In the genomic region with DNA sequence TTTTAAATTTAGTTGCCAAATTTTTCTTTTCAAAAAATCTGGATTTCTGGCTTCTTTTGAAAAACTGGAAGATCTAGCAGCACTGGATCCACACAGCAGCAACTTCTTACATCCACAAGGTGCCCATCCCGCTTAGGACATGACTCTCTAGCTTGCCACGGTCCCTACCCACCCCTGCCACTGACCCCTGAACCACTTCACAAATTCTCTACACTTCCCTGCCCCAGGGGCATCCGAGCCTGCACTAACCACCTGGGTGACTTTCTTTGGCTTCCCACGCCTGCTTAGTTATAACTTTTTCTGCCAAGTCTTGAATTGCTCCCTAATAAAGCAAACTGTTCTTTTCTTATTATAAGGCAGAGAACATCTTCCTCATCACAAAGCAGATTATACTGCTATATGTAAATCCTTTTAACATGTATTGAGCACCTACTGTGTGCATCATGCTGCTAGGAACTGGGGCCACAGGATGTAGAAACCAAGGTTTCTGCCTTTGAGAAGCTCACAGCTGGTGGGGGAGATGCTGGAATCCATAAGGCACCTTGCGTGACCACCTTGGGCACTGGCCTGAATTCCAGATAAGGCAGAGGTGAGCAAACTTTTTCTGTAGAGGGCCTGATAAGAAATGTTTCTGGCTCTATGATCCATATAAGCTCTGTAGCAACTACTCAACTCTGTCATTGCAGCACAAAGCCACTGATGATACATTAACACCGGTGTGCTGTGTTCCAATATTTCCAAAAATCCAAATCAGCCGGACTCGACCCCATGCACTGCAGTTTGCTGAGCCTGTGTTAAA, we compare ENCODE assay signal across 18 cellular contexts. TPM values are rescaled to one million over a fixed set of nuclear protein-coding genes. Genes with fewer than 3 reads are reported as not detected.
DNase-seq lines count a peak whose midpoint lies in the region; FAIRE-seq and TF ChIP-seq lines count a peak whose summit lies in the region.
"Had no signal": no experiment of that assay in that cellular context is flagged by ENCODE, and none has a peak within 500 bp of the region (broad histone marks: within the 10 kb centered on the region; RNA-seq: fewer than 3 reads in every experiment).

No MANE protein-coding gene starts in this region.

- intact Hi-C loops in MCF 10A (cut with micrococcal nuclease), result no loop called here
- intact Hi-C loops in mammary epithelial cell (cut with micrococcal nuclease), result no loop called here
- intact Hi-C loops in breast epithelium (cut with DNase I; ENCODE audit: low total_unique reads), result loop anchor here (10.0 kb wide), 1 partner anchor 185 kb away; no protein-coding TSS in a partner anchor

- H3K9me3 ChIP-seq in mammary epithelial cell (replicated peaks; ENCODE audit: insufficient read depth, low read length) (no peaks in the 10 kb centered on the region), breast epithelium (no peaks in the 10 kb centered on the region), neutrophil (no peaks in the 10 kb centered on the region)
- H3K9me3 ChIP-seq: heart left ventricle, lower lobe of right lung had no signal

- in situ Hi-C loops in mammary epithelial cell (cut with MboI; ENCODE audit: low sequenced_read_pairs in 2 of 2), result loop anchor here in 1 of 2 donors (25.0 kb wide), 1 partner anchor 168 kb away; no protein-coding TSS in a partner anchor

- peaks cover 7% of the 10 kb centered on the region for H3K4me1 Mint-ChIP-seq in MCF 10A (ENCODE audit: insufficient read depth, unreplicated experiment)
- H3K4me1 Mint-ChIP-seq: stimulated activated naive B cell treated with anti-CD40 and anti-IgM and Interleukin-4, amounts not matched to agents 10 μg/mL and 1 μg/mL and 100 μg/mL, for 72 hours had no signal

- peak overlapping the region; percentile 39 for H3K27ac Mint-ChIP-seq in MCF 10A (ENCODE audit: low read depth, unreplicated experiment)
- H3K27ac Mint-ChIP-seq: activated T-helper 1 cell treated with anti-CD3 and anti-CD28 coated beads, Interleukin-12 subunit alpha, Interleukin-12 subunit beta, Interleukin-2, Interleukin-4 antibody, amounts not matched to agents 30 ng/mL and 10 ng/mL and 1 ng/mL, durations not matched to agents 14 hours and 24 hours and 36 hours; stimulated activated naive B cell treated with anti-CD40 and anti-IgM and Interleukin-4, amounts not matched to agents 10 μg/mL and 1 μg/mL and 100 μg/mL, for 72 hours had no signal

- H3K9me3 Mint-ChIP-seq in MCF 10A (ENCODE audit: unreplicated experiment), result no peaks in the 10 kb centered on the region
- H3K9me3 Mint-ChIP-seq: activated T-helper 1 cell treated with anti-CD3 and anti-CD28 coated beads, Interleukin-12 subunit alpha, Interleukin-12 subunit beta, Interleukin-2, Interleukin-4 antibody, amounts not matched to agents 30 ng/mL and 10 ng/mL and 1 ng/mL, durations not matched to agents 14 hours and 24 hours and 36 hours had no signal

- peak; percentile 66 for FAIRE-seq in urothelium cell line (lab: Jason Lieb, UNC)

- no peak overlapping the region for H3K4me3 ChIP-seq in mammary epithelial cell (replicated peaks in 1 of 3; ENCODE audit: insufficient read depth in 1 of 3, low read depth in 2 of 3, low read length in 3 of 3)
- no peak overlapping the region for H3K4me3 ChIP-seq in breast epithelium
- H3K4me3 ChIP-seq in neutrophil (ENCODE audit: low read depth in 1 of 2, low read length in 1 of 2), result no peak overlapping the region
- H3K4me3 ChIP-seq: heart left ventricle, lower lobe of right lung had no signal

- H3K4me1 ChIP-seq in mammary epithelial cell (ENCODE audit: insufficient read depth, low read length) (peaks cover 22% of the 10 kb centered on the region), breast epithelium (peaks cover 2 to 17% of the 10 kb centered on the region in 2 donors), neutrophil (ENCODE audit: control insufficient read depth in 1 of 2, insufficient read depth in 1 of 2, low read depth in 1 of 2, low read length in 1 of 2) (peaks cover 36 to 50% of the 10 kb centered on the region in 2 experiments)

- H3K4me3 Mint-ChIP-seq in MCF 10A (ENCODE audit: unreplicated experiment), result no peak overlapping the region
- H3K4me3 Mint-ChIP-seq: activated T-helper 1 cell treated with anti-CD3 and anti-CD28 coated beads, Interleukin-12 subunit alpha, Interleukin-12 subunit beta, Interleukin-2, Interleukin-4 antibody, amounts not matched to agents 30 ng/mL and 10 ng/mL and 1 ng/mL, durations not matched to agents 14 hours and 24 hours and 36 hours; stimulated activated naive B cell treated with anti-CD40 and anti-IgM and Interleukin-4, amounts not matched to agents 10 μg/mL and 1 μg/mL and 100 μg/mL, for 72 hours had no signal

- H2AFZ ChIP-seq in mammary epithelial cell (ENCODE audit: low read depth, low read length), result no peak overlapping the region

- no peak for TF ChIP-seq POLR2A in breast epithelium (IDR thresholded peaks at IDR 0.05)

- POLR2A ChIA-PET in MCF 10A (lab: Yijun Ruan, JAX), result no interaction called here

- WGBS in mammary epithelial cell (ENCODE audit: low coverage, missing lambda C conversion rate), result 70% methylated on average over 8 of the region's 8 CpGs

- H3K27me3 Mint-ChIP-seq in MCF 10A (ENCODE audit: insufficient read depth, unreplicated experiment), result no peaks in the 10 kb centered on the region

- DNase-seq in MCF 10A (ENCODE audit: unreplicated experiment) (no peak), mammary epithelial cell (no peak), breast epithelium (ENCODE audit: low spot score in 2 of 2) (no peak), urothelium cell line (ENCODE audit: low spot score) (no peak), LoVo (ENCODE audit: low spot score) (no peak), OCI-M2 (lab: John Stamatoyannopoulos, UW; ENCODE audit: unreplicated experiment) (no peak)
- DNase-seq in activated CD8-positive, alpha-beta memory T cell treated with anti-CD3 and anti-CD28 coated beads for 24 hours, result no peak
- DNase-seq: ACHN; dermis blood vessel endothelial cell; EL; heart left ventricle; lower lobe of right lung; NCI-H1436 treated with DMSO at 0.1 percent for 48 hours; NCI-H226; stimulated activated CD4-positive, alpha-beta T cell treated with anti-CD3 and anti-CD28 coated beads, Interleukin-15, amount 100 ng/mL, for 24 hours; stimulated activated naive B cell treated with anti-CD40 and anti-IgM and Interleukin-4, amounts not matched to agents 10 μg/mL and 1 μg/mL and 100 μg/mL, for 72 hours had no signal

- H3K27me3 ChIP-seq in mammary epithelial cell (ENCODE audit: insufficient read depth, low read length) (no peaks in the 10 kb centered on the region), breast epithelium (no peaks in the 10 kb centered on the region), neutrophil (no peaks in the 10 kb centered on the region)
- H3K27me3 ChIP-seq: heart left ventricle had no signal

- H3K36me3 Mint-ChIP-seq in MCF 10A (ENCODE audit: insufficient read depth, unreplicated experiment), result peaks cover 64% of the 10 kb centered on the region
- H3K36me3 Mint-ChIP-seq: stimulated activated naive B cell treated with anti-CD40 and anti-IgM and Interleukin-4, amounts not matched to agents 10 μg/mL and 1 μg/mL and 100 μg/mL, for 72 hours had no signal

- H3K9ac ChIP-seq in mammary epithelial cell (ENCODE audit: insufficient read depth, low read length), result no peak overlapping the region

- H3K36me3 ChIP-seq in mammary epithelial cell (ENCODE audit: insufficient read depth, low read length) (peaks cover 47% of the 10 kb centered on the region), breast epithelium (no peaks in the 10 kb centered on the region), neutrophil (peaks cover 83% of the 10 kb centered on the region)

- CTCF ChIA-PET in MCF 10A (lab: Yijun Ruan, JAX), result interaction anchor here (0.7 to 0.8 kb wide), 2 partner anchors 165 to 188 kb away, joined by 4 read pairs; no protein-coding TSS in a partner anchor
- CTCF ChIA-PET in mammary epithelial cell (lab: Charles Lee; ENCODE audit: low non-redundant PET), result no interaction called here

- H3K27ac ChIP-seq in mammary epithelial cell (ENCODE audit: insufficient read depth, low read depth, low read length) (no peak overlapping the region), breast epithelium (peak overlapping the region; percentile 30 to 55), neutrophil (peak overlapping the region; percentile 97)
- H3K27ac ChIP-seq: lower lobe of right lung had no signal

- peaks cover 8% of the 10 kb centered on the region for H4K20me1 ChIP-seq in mammary epithelial cell (ENCODE audit: insufficient read depth, low read length)

- TF ChIP-seq CTCF in MCF 10A (IDR thresholded peaks at IDR 0.05; ENCODE audit: unreplicated experiment) (no peak), mammary epithelial cell (conservative IDR thresholded peaks at IDR 0.05 in 1 of 2, IDR thresholded peaks at IDR 0.05 in 1 of 2; ENCODE audit: extremely low read depth in 1 of 2, insufficient read depth in 1 of 2, low read depth in 1 of 2, low read length in 2 of 2) (no peak), breast epithelium (IDR thresholded peaks at IDR 0.05) (no peak), neutrophil (IDR thresholded peaks at IDR 0.05) (no peak)

- peaks cover 98% of the 10 kb centered on the region for H3K79me2 ChIP-seq in mammary epithelial cell (ENCODE audit: insufficient read depth, low read length)

- dilution Hi-C loops in mammary epithelial cell (cut with HindIII; ENCODE audit: low sequenced_read_pairs), result no loop called here

- H3K4me2 ChIP-seq in mammary epithelial cell (ENCODE audit: insufficient read depth, low read depth, low read length), result no peak overlapping the region

- BruUV-seq in MCF 10A (replicated peaks; lab: Mats Ljungman, UMichigan) (no TSS peak), mammary epithelial cell (replicated peaks; lab: Mats Ljungman, UMichigan) (no TSS peak)

RNA-seq across cellular contexts. Expression of a gene that starts 59.8 kb away (rescaled TPM):
- total RNA-seq in MCF 10A (2022) (239 and 312 TPM in 2 replicates), mammary epithelial cell (1,000 to 10,000 TPM in 1 of 2 donors, 100 to 1,000 TPM in 1; 841 to 1,322 TPM), breast epithelium (100 to 1,000 TPM in 2 of 3 donors, 10 to 100 TPM in 1; 75.0 to 295 (median 290) TPM)
- polyA plus RNA-seq in mammary epithelial cell, result 813 TPM
- polyA minus RNA-seq in mammary epithelial cell, result 1,325 TPM
